Comparison of ENCODE assay signal across 8 cellular contexts in genomic region chr5:149731617-149732400, GRCh38. TPM values are rescaled to one million over a fixed set of nuclear protein-coding genes. Genes with fewer than 3 reads are reported as not detected.
DNase-seq lines count a peak whose midpoint lies in the region; ATAC-seq, FAIRE-seq and TF ChIP-seq lines count a peak whose summit lies in the region.

No MANE protein-coding gene starts in this region.

- intact Hi-C loops in left lung (cut with DNase I), result loop anchor here in 1 of 2 donors (10.0 kb wide), 1 partner anchor 83 kb away; no protein-coding TSS in a partner anchor

- peak overlapping the region; percentile 84 to 92 for H3K4me3 ChIP-seq in left lung

- H3K36me3 ChIP-seq in left lung, result no peaks in the 10 kb centered on the region

- no peak for TF ChIP-seq CTCF in left lung (IDR thresholded peaks at IDR 0.05)

- peaks cover 0 to 33% of the 10 kb centered on the region in 2 donors for H3K4me1 ChIP-seq in left lung

- H3K9me3 ChIP-seq in left lung, result no peaks in the 10 kb centered on the region

- peak; percentile 95 for FAIRE-seq in GM12891 (lab: Jason Lieb, UNC)

- peak overlapping the region; percentile 70 to 73 for H3K27ac ChIP-seq in left lung

- peak; percentile 73 for TF ChIP-seq POLR2A in GM12891 (IDR thresholded peaks at IDR 0.05; ENCODE audit: low read depth, low read length)

- peak; percentile 79 for DNase-seq in GM12891 (ENCODE audit: insufficient read length, low spot score)
- peak; percentile 52 for DNase-seq in NCI-H2196 (lab: John Stamatoyannopoulos, UW; ENCODE audit: unreplicated experiment)
- peak; percentile 84 for DNase-seq in activated CD4-positive, alpha-beta T cell treated with anti-CD3 and anti-CD28 coated beads for 48 hours
- DNase-seq in dedifferentiated amniotic fluid mesenchymal stem cell (ENCODE audit: extremely low spot score), result peak; percentile 41
- DNase-seq in left lung, result peak; percentile 92
- peak; percentile 82 for DNase-seq in stimulated activated CD4-positive, alpha-beta T cell treated with anti-CD3 and anti-CD28 coated beads, Interleukin-2, amount 100 ng/mL, for 4 hours (ENCODE audit: low read depth)
- no peak for DNase-seq in NCI-H1694 (lab: John Stamatoyannopoulos, UW)

- ATAC-seq in HG02623 (IDR thresholded peaks at IDR 0.05; ENCODE audit: unreplicated experiment) (peak; percentile 49), left lung (peak; percentile 80)

- peaks cover 0 to 31% of the 10 kb centered on the region in 2 donors for H3K27me3 ChIP-seq in left lung

TF ChIP-seq in GM12891, 5 proteins besides CTCF, POLR2A, EP300 and RAD21:
- TF ChIP-seq POU2F2 (IDR thresholded peaks at IDR 0.05; ENCODE audit: low read depth, low read length) (peak; percentile 14), PAX5 (IDR thresholded peaks at IDR 0.05; ENCODE audit: insufficient read depth, low read length, severe bottlenecking) (no peak), POLR2AphosphoS5 (IDR thresholded peaks at IDR 0.05; ENCODE audit: low read depth, low read length) (peak; percentile 71; the same call in 1 of the 2 replicates)

RNA-seq across cellular contexts. Expression of gene PPARGC1B, which starts 1.7 kb away (rescaled TPM):
- 3.9 TPM for polyA plus RNA-seq in GM12891 (2012; ENCODE audit: low read depth, missing spikeins)
- total RNA-seq in left lung, result 1 to 10 TPM; 3.6 to 7.3 TPM
